ENCODE assay signal across 23 cellular contexts in genomic region chr7:122448893-122449589, GRCh38.
A peak's percentile ranks its signal among the peaks of the same experiment; 100 is the strongest.
DNase-seq lines count a peak whose midpoint lies in the region; ATAC-seq and TF ChIP-seq lines count a peak whose summit lies in the region.
"Had no signal": no experiment of that assay in that cellular context is flagged by ENCODE, and none has a peak within 500 bp of the region (broad histone marks: within the 10 kb centered on the region; RNA-seq: fewer than 3 reads in every experiment).

No MANE protein-coding gene starts in this region.

- peaks cover 4% of the 10 kb centered on the region; the same call in 1 of the 2 replicates for H3K36me3 ChIP-seq in GM23338 (ENCODE audit: insufficient read depth)
- H3K36me3 ChIP-seq in HUES48 (ENCODE audit: control insufficient read depth, insufficient read depth, low read length): no peaks in the 10 kb centered on the region
- H3K36me3 ChIP-seq in iPS-20b (ENCODE audit: insufficient read depth, low read depth, low read length): 0 out of 2 replicates have a peak, but pooled peaks cover 4% of the 10 kb centered on the region
- H3K36me3 ChIP-seq in Caco-2 (ENCODE audit: control insufficient read depth, insufficient read depth, low read length): no peaks in the 10 kb centered on the region
- H3K36me3 ChIP-seq: BE2C; BLaER1 treated with 17β-estradiol and CSF1 and Interleukin-3, amounts not matched to agents 10 nM and 100 nM had no signal

- peak overlapping the region; percentile 34; the same call in 1 of the 2 replicates for H3K4me2 ChIP-seq in GM23338
- H3K4me2 ChIP-seq: A549; BLaER1 treated with 17β-estradiol and CSF1 and Interleukin-3, amounts not matched to agents 10 nM and 100 nM had no signal

- H3K36me3 Mint-ChIP-seq in GM23338 (ENCODE audit: low read depth) (peaks cover 24% of the 10 kb centered on the region; the same call in 2 of the 3 replicates), WTC11 (peaks cover 19% of the 10 kb centered on the region), Caco-2 (ENCODE audit: insufficient read depth, unreplicated experiment) (no peaks in the 10 kb centered on the region)
- H3K36me3 Mint-ChIP-seq: CD14-positive monocyte; CD8-positive, alpha-beta memory T cell had no signal

- intact Hi-C loops in Caco-2 (cut with micrococcal nuclease; ENCODE audit: unreplicated experiment): no loop called here

- no peaks in the 10 kb centered on the region for H3K79me2 ChIP-seq in GM23338 (replicated peaks; ENCODE audit: insufficient read depth)

- H3F3A ChIP-seq in GM23338 (replicated peaks; ENCODE audit: low read depth): no peaks in the 10 kb centered on the region

- no peaks in the 10 kb centered on the region for H4K20me1 ChIP-seq in GM23338 (replicated peaks; ENCODE audit: insufficient read depth)
- H4K20me1 ChIP-seq: BLaER1 treated with 17β-estradiol and CSF1 and Interleukin-3, amounts not matched to agents 10 nM and 100 nM had no signal

- H3K9me3 Mint-ChIP-seq in GM23338 (peaks cover 11% of the 10 kb centered on the region; the same call in 2 of the 3 replicates), WTC11 (peaks cover 16% of the 10 kb centered on the region), Caco-2 (ENCODE audit: unreplicated experiment) (no peaks in the 10 kb centered on the region)

- peaks cover 6% of the 10 kb centered on the region for H3K27me3 Mint-ChIP-seq in GM23338 (ENCODE audit: insufficient read depth, low read depth, poor library complexity)
- H3K27me3 Mint-ChIP-seq in WTC11 (ENCODE audit: low read depth): no peaks in the 10 kb centered on the region; the same call in 1 of the 2 replicates
- H3K27me3 Mint-ChIP-seq in Caco-2 (ENCODE audit: insufficient read depth, unreplicated experiment): peaks cover 2% of the 10 kb centered on the region
- H3K27me3 Mint-ChIP-seq: CD4-positive, alpha-beta T cell; CD8-positive, alpha-beta memory T cell had no signal

- peaks cover 27% of the 10 kb centered on the region for H3K4me1 ChIP-seq in GM23338 (ENCODE audit: insufficient read depth)
- peaks cover 37% of the 10 kb centered on the region for H3K4me1 ChIP-seq in HUES48 (ENCODE audit: control insufficient read depth, insufficient read depth, low read length)
- H3K4me1 ChIP-seq in iPS-20b (ENCODE audit: insufficient read depth, low read length): peaks cover 30% of the 10 kb centered on the region
- H3K4me1 ChIP-seq in Caco-2: no peaks in the 10 kb centered on the region
- H3K4me1 ChIP-seq: A549; BE2C; BLaER1 treated with 17β-estradiol and CSF1 and Interleukin-3, amounts not matched to agents 10 nM and 100 nM had no signal

- TF ChIP-seq CTCF in GM23338 (conservative IDR thresholded peaks at IDR 0.05; ENCODE audit: low read depth in 2 of 2) (no peak), WTC11 (IDR thresholded peaks at IDR 0.05) (no peak), Caco-2 (IDR thresholded peaks at IDR 0.05; ENCODE audit: insufficient read depth in 1 of 2, low read depth in 1 of 2, low read length in 1 of 2, severe bottlenecking in 1 of 2, unreplicated experiment in 1 of 2) (no peak)

- peak overlapping the region; percentile 81 for H3K27ac ChIP-seq in GM23338 (ENCODE audit: low read depth)
- peak overlapping the region; percentile 90 for H3K27ac ChIP-seq in HUES48 (ENCODE audit: low read depth, low read length)
- H3K27ac ChIP-seq in iPS-20b (ENCODE audit: low read length): peak overlapping the region; percentile 35
- H3K27ac ChIP-seq: A549; BLaER1 treated with 17β-estradiol and CSF1 and Interleukin-3, amounts not matched to agents 10 nM and 100 nM; GM23248 had no signal

- peaks cover 7% of the 10 kb centered on the region; the same call in 1 of the 2 replicates for H3K9me3 ChIP-seq in HUES48 (ENCODE audit: control insufficient read depth, insufficient read depth, low read length)
- H3K9me3 ChIP-seq in iPS-20b (ENCODE audit: insufficient read depth, low read depth, low read length): peaks cover 10% of the 10 kb centered on the region; the same call in 1 of the 2 replicates
- H3K9me3 ChIP-seq in Caco-2: no peaks in the 10 kb centered on the region
- H3K9me3 ChIP-seq: A549; BE2C; BLaER1 treated with 17β-estradiol and CSF1 and Interleukin-3, amounts not matched to agents 10 nM and 100 nM had no signal

- peak overlapping the region; percentile 20; the same call in 1 of the 2 replicates for H3K9ac ChIP-seq in HUES48 (ENCODE audit: low read depth, low read length)
- H3K9ac ChIP-seq in iPS-20b (ENCODE audit: low read depth, low read length): peak overlapping the region; percentile 7; the same call in 1 of the 2 replicates
- H3K9ac ChIP-seq: BLaER1 treated with 17β-estradiol and CSF1 and Interleukin-3, amounts not matched to agents 10 nM and 100 nM; GM23248 had no signal

- no peak overlapping the region for H2AFZ ChIP-seq in GM23338
- H2AFZ ChIP-seq: GM23248 had no signal

- no peaks in the 10 kb centered on the region for H3K9me2 ChIP-seq in GM23338 (ENCODE audit: insufficient read depth)

- H3K4me3 Mint-ChIP-seq in GM23338: no peak overlapping the region
- no peak overlapping the region for H3K4me3 Mint-ChIP-seq in WTC11
- H3K4me3 Mint-ChIP-seq in Caco-2 (ENCODE audit: unreplicated experiment): no peak overlapping the region
- H3K4me3 Mint-ChIP-seq: CD14-positive monocyte; CD4-positive, alpha-beta T cell; CD8-positive, alpha-beta memory T cell had no signal

- CTCF ChIA-PET in WTC11 (lab: Charles Lee) (interaction anchor here (0.8 to 1.5 kb wide), 3 partner anchors 9 to 84 kb away, joined by 4 to 6 read pairs (median 4); no protein-coding TSS in a partner anchor), Caco-2 (lab: Charles Lee) (no interaction called here)

- POLR2A ChIA-PET in WTC11 (lab: Charles Lee): interaction anchor here (1.2 kb wide), 1 partner anchor 11 kb away, joined by 4 read pairs; no protein-coding TSS in a partner anchor
- POLR2A ChIA-PET in Caco-2 (lab: Charles Lee): no interaction called here

- peak overlapping the region; percentile 94 for H3K27ac Mint-ChIP-seq in GM23338
- H3K27ac Mint-ChIP-seq in WTC11: peak overlapping the region; percentile 10
- no peak overlapping the region for H3K27ac Mint-ChIP-seq in Caco-2 (ENCODE audit: unreplicated experiment)
- H3K27ac Mint-ChIP-seq: CD14-positive monocyte; CD4-positive, alpha-beta T cell had no signal

- H3K27me3 ChIP-seq in GM23338 (ENCODE audit: insufficient read depth): no peaks in the 10 kb centered on the region
- H3K27me3 ChIP-seq in HUES48 (ENCODE audit: control insufficient read depth, insufficient read depth, low read length): no peaks in the 10 kb centered on the region
- no peaks in the 10 kb centered on the region for H3K27me3 ChIP-seq in iPS-20b (ENCODE audit: insufficient read depth, low read length)
- no peaks in the 10 kb centered on the region for H3K27me3 ChIP-seq in Caco-2 (replicated peaks; ENCODE audit: control insufficient read depth, insufficient read depth, low read length)
- H3K27me3 ChIP-seq: BE2C; BLaER1 treated with 17β-estradiol and CSF1 and Interleukin-3, amounts not matched to agents 10 nM and 100 nM had no signal

- peak; percentile 57 for DNase-seq in GM23338 (ENCODE audit: low spot score)
- no peak for DNase-seq in WTC11 (ENCODE audit: low spot score)
- DNase-seq in Caco-2: no peak
- DNase-seq in NCI-H2081 treated with DMSO at 0.1 percent for 48 hours (lab: John Stamatoyannopoulos, UW): no peak
- DNase-seq: 8988T; ACHN; AML-193; BE2C; Calu3; CD4-positive, alpha-beta T cell; CD8-positive, alpha-beta memory T cell; DMS53; DMS79 treated with DMSO at 0.1 percent for 48 hours; GF-D8; GM23248 had no signal

- no TSS peak for BruUV-seq in Caco-2 (replicated peaks; lab: Mats Ljungman, UMichigan)

- H3K4me1 Mint-ChIP-seq in GM23338 (peaks cover 39% of the 10 kb centered on the region), WTC11 (peaks cover 43% of the 10 kb centered on the region), Caco-2 (ENCODE audit: low read depth, unreplicated experiment) (no peaks in the 10 kb centered on the region)
- H3K4me1 Mint-ChIP-seq: CD14-positive monocyte; CD8-positive, alpha-beta memory T cell had no signal

- H3K4me3 ChIP-seq in GM23338 (no peak overlapping the region), HUES48 (ENCODE audit: low read depth, low read length) (no peak overlapping the region), iPS-20b (ENCODE audit: low read length) (peak overlapping the region; percentile 8; the same call in 1 of the 2 replicates), Caco-2 (ENCODE audit: low read depth, low read length) (no peak overlapping the region)
- H3K4me3 ChIP-seq: A549; BLaER1 treated with 17β-estradiol and CSF1 and Interleukin-3, amounts not matched to agents 10 nM and 100 nM; GM23248 had no signal

- ATAC-seq in GM23338 (peak; percentile 89), WTC11 (peak; percentile 71), GM21367 (IDR thresholded peaks at IDR 0.05; ENCODE audit: unreplicated experiment) (no peak), HG02759 (IDR thresholded peaks at IDR 0.05; ENCODE audit: unreplicated experiment) (no peak)
- ATAC-seq: A549, HCT116 had no signal

TF ChIP-seq in WTC11, 78 proteins besides CTCF, POLR2A, EP300 and RAD21 (continues in another document):
- no peak for TF ChIP-seq ELF4 (CRISPR knock-in tag; IDR thresholded peaks at IDR 0.05; ENCODE audit: low read depth)
- TF ChIP-seq RORB (CRISPR knock-in tag; IDR thresholded peaks at IDR 0.05): no peak
- TF ChIP-seq ATF2 (CRISPR knock-in tag; IDR thresholded peaks at IDR 0.05; ENCODE audit: borderline replicate concordance, low read depth): no peak
- no peak for TF ChIP-seq CBFB (CRISPR knock-in tag; IDR thresholded peaks at IDR 0.05; ENCODE audit: low read depth)
- TF ChIP-seq TP53 (CRISPR knock-in tag; IDR thresholded peaks at IDR 0.05): no peak

Comparison
In these comparisons a context has a peak if more than half of its experiments do, and no peak if none do; other contexts are left out.
1. ATAC-seq: peak in GM23338 (single experiment) and WTC11 (single experiment); none in GM21367 (single experiment) and HG02759 (single experiment).
2. H3K27ac ChIP-seq: peak in every context shown above with its lines; median percentile 90 in HUES48; 81 in GM23338; 35 in iPS-20b.